ENCODE assay signal across 1 cellular context in the genomic region with DNA sequence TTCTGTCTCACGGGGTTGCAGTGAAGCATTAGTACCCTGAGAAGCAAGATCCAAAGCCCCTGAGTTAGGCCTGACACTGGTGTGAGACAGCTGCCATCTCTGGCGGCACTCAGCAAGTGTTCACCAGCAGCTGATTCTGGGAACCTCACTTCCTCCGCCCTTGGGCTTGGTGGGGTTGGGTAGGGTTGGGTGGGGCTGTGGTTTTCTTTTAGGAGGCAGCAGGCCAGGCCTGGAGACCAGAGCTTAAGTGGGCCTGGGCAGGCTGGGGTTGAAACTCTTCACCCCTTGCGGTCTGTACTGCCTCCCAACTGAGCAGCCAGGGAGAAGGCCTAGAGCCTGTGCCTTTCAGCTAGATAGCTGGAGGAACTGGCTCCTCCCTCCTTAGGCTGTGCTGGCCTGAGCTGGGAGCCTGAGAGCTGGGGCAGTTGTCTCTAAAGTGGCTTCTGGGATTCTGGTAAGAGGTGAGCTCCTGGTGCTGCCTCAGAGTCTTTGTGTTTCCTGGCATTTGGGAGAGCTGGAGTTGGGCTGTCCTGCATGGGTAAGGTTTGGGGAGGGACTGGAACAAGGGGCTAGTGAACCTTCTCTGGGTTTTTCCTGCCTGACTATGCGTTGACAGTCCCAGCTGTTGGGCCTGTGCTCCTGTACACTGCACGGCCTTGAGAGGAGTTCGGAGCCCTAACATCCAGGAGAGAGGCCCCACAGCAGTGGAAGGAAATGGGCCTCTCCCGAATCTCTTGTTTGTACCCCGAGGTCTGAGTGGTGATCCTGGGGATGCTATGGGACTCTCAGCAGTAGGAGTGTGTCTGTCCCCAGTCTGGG.
TF ChIP-seq lines count a peak whose summit lies in the region.

No MANE protein-coding gene starts in this region.

TF ChIP-seq in K562, 482 proteins besides CTCF, POLR2A, EP300 and RAD21 (continued from another document):
- TF ChIP-seq RBM14 (IDR thresholded peaks at IDR 0.05; ENCODE audit: borderline replicate concordance, insufficient read depth, low read depth, low read length), result no peak
- TF ChIP-seq, protein P1, sequence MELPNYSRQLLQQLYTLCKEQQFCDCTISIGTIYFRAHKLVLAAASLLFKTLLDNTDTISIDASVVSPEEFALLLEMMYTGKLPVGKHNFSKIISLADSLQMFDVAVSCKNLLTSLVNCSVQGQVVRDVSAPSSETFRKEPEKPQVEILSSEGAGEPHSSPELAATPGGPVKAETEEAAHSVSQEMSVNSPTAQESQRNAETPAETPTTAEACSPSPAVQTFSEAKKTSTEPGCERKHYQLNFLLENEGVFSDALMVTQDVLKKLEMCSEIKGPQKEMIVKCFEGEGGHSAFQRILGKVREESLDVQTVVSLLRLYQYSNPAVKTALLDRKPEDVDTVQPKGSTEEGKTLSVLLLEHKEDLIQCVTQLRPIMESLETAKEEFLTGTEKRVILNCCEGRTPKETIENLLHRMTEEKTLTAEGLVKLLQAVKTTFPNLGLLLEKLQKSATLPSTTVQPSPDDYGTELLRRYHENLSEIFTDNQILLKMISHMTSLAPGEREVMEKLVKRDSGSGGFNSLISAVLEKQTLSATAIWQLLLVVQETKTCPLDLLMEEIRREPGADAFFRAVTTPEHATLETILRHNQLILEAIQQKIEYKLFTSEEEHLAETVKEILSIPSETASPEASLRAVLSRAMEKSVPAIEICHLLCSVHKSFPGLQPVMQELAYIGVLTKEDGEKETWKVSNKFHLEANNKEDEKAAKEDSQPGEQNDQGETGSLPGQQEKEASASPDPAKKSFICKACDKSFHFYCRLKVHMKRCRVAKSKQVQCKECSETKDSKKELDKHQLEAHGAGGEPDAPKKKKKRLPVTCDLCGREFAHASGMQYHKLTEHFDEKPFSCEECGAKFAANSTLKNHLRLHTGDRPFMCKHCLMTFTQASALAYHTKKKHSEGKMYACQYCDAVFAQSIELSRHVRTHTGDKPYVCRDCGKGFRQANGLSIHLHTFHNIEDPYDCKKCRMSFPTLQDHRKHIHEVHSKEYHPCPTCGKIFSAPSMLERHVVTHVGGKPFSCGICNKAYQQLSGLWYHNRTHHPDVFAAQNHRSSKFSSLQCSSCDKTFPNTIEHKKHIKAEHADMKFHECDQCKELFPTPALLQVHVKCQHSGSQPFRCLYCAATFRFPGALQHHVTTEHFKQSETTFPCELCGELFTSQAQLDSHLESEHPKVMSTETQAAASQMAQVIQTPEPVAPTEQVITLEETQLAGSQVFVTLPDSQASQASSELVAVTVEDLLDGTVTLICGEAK (IDR thresholded peaks at IDR 0.05), result no peak
- TF ChIP-seq, protein P1 (CRISPR knock-in tag; IDR thresholded peaks at IDR 0.05), result no peak
- TF ChIP-seq, protein P2, sequence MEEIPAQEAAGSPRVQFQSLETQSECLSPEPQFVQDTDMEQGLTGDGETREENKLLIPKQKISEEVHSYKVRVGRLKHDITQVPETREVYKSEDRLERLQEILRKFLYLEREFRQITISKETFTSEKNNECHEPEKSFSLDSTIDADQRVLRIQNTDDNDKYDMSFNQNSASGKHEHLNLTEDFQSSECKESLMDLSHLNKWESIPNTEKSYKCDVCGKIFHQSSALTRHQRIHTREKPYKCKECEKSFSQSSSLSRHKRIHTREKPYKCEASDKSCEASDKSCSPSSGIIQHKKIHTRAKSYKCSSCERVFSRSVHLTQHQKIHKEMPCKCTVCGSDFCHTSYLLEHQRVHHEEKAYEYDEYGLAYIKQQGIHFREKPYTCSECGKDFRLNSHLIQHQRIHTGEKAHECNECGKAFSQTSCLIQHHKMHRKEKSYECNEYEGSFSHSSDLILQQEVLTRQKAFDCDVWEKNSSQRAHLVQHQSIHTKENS (CRISPR knock-in tag; IDR thresholded peaks at IDR 0.05), result no peak
- TF ChIP-seq, protein P3, sequence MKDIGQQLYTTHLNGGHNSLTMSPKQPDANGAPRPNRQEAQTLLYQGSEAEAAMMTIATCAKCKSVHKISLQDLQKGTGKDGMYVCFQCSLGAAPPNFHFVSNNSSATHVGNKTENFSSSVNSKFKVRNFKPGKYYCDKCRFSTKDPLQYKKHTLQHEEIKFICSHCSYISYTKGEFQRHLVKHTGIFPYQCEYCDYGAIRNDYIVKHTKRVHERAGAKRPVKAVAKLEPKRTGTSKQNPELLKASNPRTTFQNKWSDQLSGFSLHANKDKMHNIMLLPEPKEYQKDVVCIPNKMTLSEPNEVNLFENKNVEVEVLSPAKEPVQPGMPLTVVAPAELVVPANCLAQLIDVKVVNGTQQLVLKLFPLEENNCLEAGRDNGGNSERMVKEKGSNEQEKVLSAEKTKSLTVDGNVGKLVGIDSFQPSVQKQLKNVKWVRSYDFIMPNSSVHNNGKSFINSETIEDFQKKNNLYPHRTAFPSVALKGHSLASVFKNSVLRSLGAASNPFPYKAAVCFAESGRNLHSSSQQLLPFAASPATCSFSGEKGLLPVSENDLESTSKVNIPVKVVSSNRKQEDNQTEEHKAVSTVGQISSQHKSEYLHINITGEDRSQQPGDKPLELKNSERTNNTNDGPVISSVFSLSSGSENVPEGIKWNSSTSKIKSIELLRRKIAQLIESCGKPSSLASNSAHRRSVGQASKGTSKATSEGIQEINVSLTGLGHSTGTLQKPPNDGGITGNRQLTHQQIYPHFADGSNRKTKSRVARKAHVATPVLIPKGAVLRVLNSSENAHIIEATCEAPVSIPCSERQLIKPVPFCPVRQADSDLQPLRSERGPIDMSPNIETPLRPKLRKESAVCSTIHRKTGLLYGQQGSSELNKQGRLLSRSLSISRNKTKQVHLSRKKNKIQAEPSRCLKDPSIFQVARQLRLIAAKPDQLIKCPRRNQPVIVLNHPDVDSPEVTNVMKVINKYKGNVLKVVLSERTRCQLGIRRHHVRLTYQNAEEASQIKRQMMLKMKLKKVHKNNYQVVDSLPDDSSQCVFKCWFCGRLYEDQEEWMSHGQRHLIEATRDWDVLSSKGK (CRISPR knock-in tag; IDR thresholded peaks at IDR 0.05), result no peak
- no peak for TF ChIP-seq GATA2 (CRISPR knock-in tag; IDR thresholded peaks at IDR 0.05)
- TF ChIP-seq POLR2B (IDR thresholded peaks at IDR 0.05; ENCODE audit: low read depth, partially characterized antibody), result no peak
- TF ChIP-seq, protein P4, sequence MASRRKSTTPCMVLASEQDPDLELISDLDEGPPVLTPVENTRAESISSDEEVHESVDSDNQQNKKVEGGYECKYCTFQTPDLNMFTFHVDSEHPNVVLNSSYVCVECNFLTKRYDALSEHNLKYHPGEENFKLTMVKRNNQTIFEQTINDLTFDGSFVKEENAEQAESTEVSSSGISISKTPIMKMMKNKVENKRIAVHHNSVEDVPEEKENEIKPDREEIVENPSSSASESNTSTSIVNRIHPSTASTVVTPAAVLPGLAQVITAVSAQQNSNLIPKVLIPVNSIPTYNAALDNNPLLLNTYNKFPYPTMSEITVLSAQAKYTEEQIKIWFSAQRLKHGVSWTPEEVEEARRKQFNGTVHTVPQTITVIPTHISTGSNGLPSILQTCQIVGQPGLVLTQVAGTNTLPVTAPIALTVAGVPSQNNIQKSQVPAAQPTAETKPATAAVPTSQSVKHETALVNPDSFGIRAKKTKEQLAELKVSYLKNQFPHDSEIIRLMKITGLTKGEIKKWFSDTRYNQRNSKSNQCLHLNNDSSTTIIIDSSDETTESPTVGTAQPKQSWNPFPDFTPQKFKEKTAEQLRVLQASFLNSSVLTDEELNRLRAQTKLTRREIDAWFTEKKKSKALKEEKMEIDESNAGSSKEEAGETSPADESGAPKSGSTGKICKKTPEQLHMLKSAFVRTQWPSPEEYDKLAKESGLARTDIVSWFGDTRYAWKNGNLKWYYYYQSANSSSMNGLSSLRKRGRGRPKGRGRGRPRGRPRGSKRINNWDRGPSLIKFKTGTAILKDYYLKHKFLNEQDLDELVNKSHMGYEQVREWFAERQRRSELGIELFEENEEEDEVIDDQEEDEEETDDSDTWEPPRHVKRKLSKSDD (conservative IDR thresholded peaks at IDR 0.05; ENCODE audit: low read length), result no peak
- TF ChIP-seq, protein P5, sequence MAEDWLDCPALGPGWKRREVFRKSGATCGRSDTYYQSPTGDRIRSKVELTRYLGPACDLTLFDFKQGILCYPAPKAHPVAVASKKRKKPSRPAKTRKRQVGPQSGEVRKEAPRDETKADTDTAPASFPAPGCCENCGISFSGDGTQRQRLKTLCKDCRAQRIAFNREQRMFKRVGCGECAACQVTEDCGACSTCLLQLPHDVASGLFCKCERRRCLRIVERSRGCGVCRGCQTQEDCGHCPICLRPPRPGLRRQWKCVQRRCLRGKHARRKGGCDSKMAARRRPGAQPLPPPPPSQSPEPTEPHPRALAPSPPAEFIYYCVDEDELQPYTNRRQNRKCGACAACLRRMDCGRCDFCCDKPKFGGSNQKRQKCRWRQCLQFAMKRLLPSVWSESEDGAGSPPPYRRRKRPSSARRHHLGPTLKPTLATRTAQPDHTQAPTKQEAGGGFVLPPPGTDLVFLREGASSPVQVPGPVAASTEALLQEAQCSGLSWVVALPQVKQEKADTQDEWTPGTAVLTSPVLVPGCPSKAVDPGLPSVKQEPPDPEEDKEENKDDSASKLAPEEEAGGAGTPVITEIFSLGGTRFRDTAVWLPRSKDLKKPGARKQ (CRISPR knock-in tag; IDR thresholded peaks at IDR 0.05), result no peak
- no peak for TF ChIP-seq SMARCB1 (IDR thresholded peaks at IDR 0.05; ENCODE audit: insufficient read length, low read depth)
- TF ChIP-seq, protein P6, sequence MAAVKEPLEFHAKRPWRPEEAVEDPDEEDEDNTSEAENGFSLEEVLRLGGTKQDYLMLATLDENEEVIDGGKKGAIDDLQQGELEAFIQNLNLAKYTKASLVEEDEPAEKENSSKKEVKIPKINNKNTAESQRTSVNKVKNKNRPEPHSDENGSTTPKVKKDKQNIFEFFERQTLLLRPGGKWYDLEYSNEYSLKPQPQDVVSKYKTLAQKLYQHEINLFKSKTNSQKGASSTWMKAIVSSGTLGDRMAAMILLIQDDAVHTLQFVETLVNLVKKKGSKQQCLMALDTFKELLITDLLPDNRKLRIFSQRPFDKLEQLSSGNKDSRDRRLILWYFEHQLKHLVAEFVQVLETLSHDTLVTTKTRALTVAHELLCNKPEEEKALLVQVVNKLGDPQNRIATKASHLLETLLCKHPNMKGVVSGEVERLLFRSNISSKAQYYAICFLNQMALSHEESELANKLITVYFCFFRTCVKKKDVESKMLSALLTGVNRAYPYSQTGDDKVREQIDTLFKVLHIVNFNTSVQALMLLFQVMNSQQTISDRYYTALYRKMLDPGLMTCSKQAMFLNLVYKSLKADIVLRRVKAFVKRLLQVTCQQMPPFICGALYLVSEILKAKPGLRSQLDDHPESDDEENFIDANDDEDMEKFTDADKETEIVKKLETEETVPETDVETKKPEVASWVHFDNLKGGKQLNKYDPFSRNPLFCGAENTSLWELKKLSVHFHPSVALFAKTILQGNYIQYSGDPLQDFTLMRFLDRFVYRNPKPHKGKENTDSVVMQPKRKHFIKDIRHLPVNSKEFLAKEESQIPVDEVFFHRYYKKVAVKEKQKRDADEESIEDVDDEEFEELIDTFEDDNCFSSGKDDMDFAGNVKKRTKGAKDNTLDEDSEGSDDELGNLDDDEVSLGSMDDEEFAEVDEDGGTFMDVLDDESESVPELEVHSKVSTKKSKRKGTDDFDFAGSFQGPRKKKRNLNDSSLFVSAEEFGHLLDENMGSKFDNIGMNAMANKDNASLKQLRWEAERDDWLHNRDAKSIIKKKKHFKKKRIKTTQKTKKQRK (IDR thresholded peaks at IDR 0.05; ENCODE audit: borderline replicate concordance, low read depth, low read length), result no peak
- no peak for TF ChIP-seq SRSF3 (IDR thresholded peaks at IDR 0.05; ENCODE audit: insufficient read depth, low read length)
- no peak for TF ChIP-seq ZKSCAN8 (CRISPR knock-in tag; IDR thresholded peaks at IDR 0.05)
- no peak for TF ChIP-seq ZNF778 (CRISPR knock-in tag; IDR thresholded peaks at IDR 0.05)
- no peak for TF ChIP-seq ZNF133 (CRISPR knock-in tag; IDR thresholded peaks at IDR 0.05)
- TF ChIP-seq ARHGAP35 (IDR thresholded peaks at IDR 0.05; ENCODE audit: partially characterized antibody), result no peak
- TF ChIP-seq, protein P7, sequence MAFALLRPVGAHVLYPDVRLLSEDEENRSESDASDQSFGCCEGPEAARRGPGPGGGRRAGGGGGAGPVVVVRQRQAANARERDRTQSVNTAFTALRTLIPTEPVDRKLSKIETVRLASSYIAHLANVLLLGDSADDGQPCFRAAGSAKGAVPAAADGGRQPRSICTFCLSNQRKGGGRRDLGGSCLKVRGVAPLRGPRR (CRISPR knock-in tag; IDR thresholded peaks at IDR 0.05), result no peak
- no peak for TF ChIP-seq CBX2 (IDR thresholded peaks at IDR 0.05; ENCODE audit: insufficient read depth, low read length, poor library complexity, severe bottlenecking)
- TF ChIP-seq ZNF263 (CRISPR knock-in tag; IDR thresholded peaks at IDR 0.05; ENCODE audit: borderline replicate concordance), result no peak
- no peak; the same call in 1 of the 2 replicates for TF ChIP-seq BHLHE40 (IDR thresholded peaks at IDR 0.05; ENCODE audit: low read length)
- TF ChIP-seq KDM4B (IDR thresholded peaks at IDR 0.05; ENCODE audit: borderline replicate concordance in 2 of 2, low read depth in 1 of 2), result no peak
- no peak for TF ChIP-seq SMARCA5 (IDR thresholded peaks at IDR 0.05)
- TF ChIP-seq RNF2 (IDR thresholded peaks at IDR 0.05), result no peak
- no peak for TF ChIP-seq SUPT5H (IDR thresholded peaks at IDR 0.05)
- TF ChIP-seq HNRNPUL1 (IDR thresholded peaks at IDR 0.05; ENCODE audit: low read length), result no peak
